ENCODE assay signal across 16 cellular contexts in the genomic region with DNA sequence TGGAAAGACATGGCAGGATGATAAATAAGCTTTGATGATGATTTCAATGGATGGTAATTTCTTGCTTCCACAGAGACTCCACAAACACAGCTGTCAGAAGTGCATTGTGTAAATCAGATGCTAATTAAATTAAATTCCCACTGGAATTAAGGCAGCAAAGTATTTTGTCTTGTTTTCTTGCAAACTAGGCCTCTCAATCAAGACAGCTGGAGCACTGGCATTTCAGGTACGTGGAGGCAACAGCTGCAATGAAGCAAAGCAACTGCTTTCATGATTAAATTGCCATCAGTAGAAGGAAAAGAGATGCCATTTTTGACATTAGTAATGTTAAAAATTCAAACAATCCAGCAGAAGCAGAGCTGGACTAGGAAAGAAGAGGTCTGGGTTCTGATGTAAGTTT. TPM values are rescaled to one million over a fixed set of nuclear protein-coding genes. Genes with fewer than 3 reads are reported as not detected.
DNase-seq lines count a peak whose midpoint lies in the region; TF ChIP-seq lines count a peak whose summit lies in the region.
"Had no signal": no experiment of that assay in that cellular context is flagged by ENCODE, and none has a peak within 500 bp of the region (broad histone marks: within the 10 kb centered on the region; RNA-seq: fewer than 3 reads in every experiment).

No MANE protein-coding gene starts in this region.

- TF ChIP-seq POLR2A in stomach (IDR thresholded peaks at IDR 0.05): no peak

- WGBS in stomach, 5 donors: 65 to 84% (median 72%) methylated on average over 1 of the region's 1 CpG

- DNase-seq in LHCN-M2 (ENCODE audit: low read depth) (peak; percentile 32), NCI-H1930 (lab: John Stamatoyannopoulos, UW) (peak; percentile 64 to 75), SJCRH30 (peak; percentile 50 to 52), neural progenitor cell (ENCODE audit: low spot score) (no peak), stomach (no peak), C1 segment of cervical spinal cord (lab: John Stamatoyannopoulos, UW) (no peak)
- no peak for DNase-seq in activated CD4-positive, alpha-beta T cell treated with anti-CD3 and anti-CD28 coated beads, Interleukin-2, amount 50 U/mL, for 1 hour
- DNase-seq: ACHN; BE2C; Caco-2; CD4-positive, alpha-beta T cell; GM23248 had no signal

- H3K79me2 ChIP-seq in neural progenitor cell (ENCODE audit: low read depth): no peaks in the 10 kb centered on the region

- no peaks in the 10 kb centered on the region for H3K36me3 Mint-ChIP-seq in neural progenitor cell

- H3K9me3 ChIP-seq in SJCRH30 (replicated peaks) (no peaks in the 10 kb centered on the region), neural progenitor cell (ENCODE audit: low read depth) (no peaks in the 10 kb centered on the region), stomach (no peaks in the 10 kb centered on the region)
- H3K9me3 ChIP-seq: BE2C, Caco-2, HAP-1 had no signal

- TF ChIP-seq EP300 in stomach (IDR thresholded peaks at IDR 0.05): no peak

- H4K20me1 ChIP-seq in neural progenitor cell (ENCODE audit: low read depth): no peaks in the 10 kb centered on the region

- H3K4me3 ChIP-seq in SJCRH30 (no peak overlapping the region), neural progenitor cell (no peak overlapping the region), stomach (no peak overlapping the region)
- H3K4me3 ChIP-seq: GM23248, HAP-1 had no signal

- H3K27me3 ChIP-seq in SJCRH30 (no peaks in the 10 kb centered on the region), neural progenitor cell (no peaks in the 10 kb centered on the region), stomach (no peaks in the 10 kb centered on the region)
- H3K27me3 ChIP-seq: BE2C had no signal

- H3K4me1 ChIP-seq in SJCRH30: peaks cover 14% of the 10 kb centered on the region
- H3K4me1 ChIP-seq in neural progenitor cell: peaks cover 8% of the 10 kb centered on the region
- no peaks in the 10 kb centered on the region for H3K4me1 ChIP-seq in stomach
- H3K4me1 ChIP-seq: BE2C, Caco-2, HAP-1 had no signal

- H3K27ac ChIP-seq in SJCRH30 (no peak overlapping the region), neural progenitor cell (no peak overlapping the region), stomach (no peak overlapping the region)
- H3K27ac ChIP-seq: C4-2B, GM23248 had no signal

- no peak overlapping the region for H3K27ac Mint-ChIP-seq in neural progenitor cell
- H3K27ac Mint-ChIP-seq: CD4-positive, alpha-beta T cell had no signal

- no peak overlapping the region for H3K4me2 ChIP-seq in neural progenitor cell

- no peak overlapping the region for H3K4me3 Mint-ChIP-seq in neural progenitor cell
- H3K4me3 Mint-ChIP-seq: CD4-positive, alpha-beta T cell had no signal

- peak overlapping the region; percentile 26 for H2AFZ ChIP-seq in neural progenitor cell (replicated peaks)
- H2AFZ ChIP-seq: GM23248 had no signal

- H3K27me3 Mint-ChIP-seq in neural progenitor cell (ENCODE audit: insufficient read depth, low read depth): peaks cover 4% of the 10 kb centered on the region

- no peak overlapping the region for H3K9ac ChIP-seq in neural progenitor cell
- H3K9ac ChIP-seq: GM23248 had no signal

- peaks cover 4% of the 10 kb centered on the region for H3K4me1 Mint-ChIP-seq in neural progenitor cell

- H3K9me3 Mint-ChIP-seq in neural progenitor cell: peaks cover 4% of the 10 kb centered on the region
- H3K9me3 Mint-ChIP-seq: CD4-positive, alpha-beta T cell had no signal

- intact Hi-C loops in stomach (cut with DNase I; ENCODE audit: low total_unique reads): no loop called here

- H3K36me3 ChIP-seq in SJCRH30 (no peaks in the 10 kb centered on the region), neural progenitor cell (no peaks in the 10 kb centered on the region), stomach (no peaks in the 10 kb centered on the region)
- H3K36me3 ChIP-seq: BE2C, HAP-1 had no signal

- H3F3A ChIP-seq in neural progenitor cell (ENCODE audit: low read depth): no peaks in the 10 kb centered on the region

- no peak for TF ChIP-seq CTCF in neural progenitor cell (IDR thresholded peaks at IDR 0.05)
- TF ChIP-seq CTCF in stomach (IDR thresholded peaks at IDR 0.05): no peak

RNA-seq across cellular contexts. Expression of a gene that starts 24.2 kb away (rescaled TPM):
- total RNA-seq in LHCN-M2 (2014; rRNA removed) (not detected in 2 replicates), neural progenitor cell (ENCODE audit: low replicate concordance) (not detected in 2 replicates), stomach (10 to 100 TPM in 2 of 5 donors, 1 to 10 TPM in 1, not detected in 2; 4.1 to 39.7 (median 21.9) TPM)
- polyA plus RNA-seq in LHCN-M2 (2012): not detected
- not detected in 2 replicates for total RNA-seq in SJCRH30 (2014; rRNA removed; shearing (Covaris generic))
- polyA plus RNA-seq in stomach: 10 to 100 TPM in 1 of 3 donors, 1 to 10 TPM in 2; 2.0 to 53.9 (median 5.9) TPM
- total RNA-seq: Caco-2; CD4-positive, alpha-beta T cell; GM23248; H4; HT-29 had no signal
- polyA plus RNA-seq: GM23248 had no signal

RNA-seq across cellular contexts. Expression of a gene that starts 48.8 kb away (rescaled TPM):
- total RNA-seq in LHCN-M2 (2014; rRNA removed): 64.4 and 78.9 TPM in 2 replicates
- 12.4 TPM for polyA plus RNA-seq in LHCN-M2 (2012)
- 57.2 and 68.2 TPM in 2 replicates for total RNA-seq in SJCRH30 (2014; rRNA removed; shearing (Covaris generic))
- total RNA-seq in neural progenitor cell (ENCODE audit: low replicate concordance): 48.5 and 74.7 TPM in 2 replicates
- 10 to 100 TPM in 4 of 5 donors, 1 to 10 TPM in 1; 4.3 to 57.3 (median 39.4) TPM for total RNA-seq in stomach
- 10 to 100 TPM; 12.3 to 21.2 (median 13.5) TPM for polyA plus RNA-seq in stomach

RNA-seq across cellular contexts. Expression of a gene that starts 48.9 kb away (rescaled TPM):
- total RNA-seq in LHCN-M2 (2014; rRNA removed): 49.2 and 65.3 TPM in 2 replicates
- polyA plus RNA-seq in LHCN-M2 (2012): 52.3 TPM
- total RNA-seq in SJCRH30 (2014; rRNA removed; shearing (Covaris generic)): 88.8 and 93.7 TPM in 2 replicates
- total RNA-seq in neural progenitor cell (ENCODE audit: low replicate concordance): 52.1 and 75.2 TPM in 2 replicates
- total RNA-seq in stomach: 10 to 100 TPM; 31.2 to 63.5 (median 36.6) TPM
- polyA plus RNA-seq in stomach: 10 to 100 TPM; 29.7 to 59.7 (median 52.9) TPM

RNA-seq across cellular contexts. Expression of a gene that starts 53.7 kb away (rescaled TPM):
- 2.9 and 4.0 TPM in 2 replicates for total RNA-seq in LHCN-M2 (2014; rRNA removed)
- 1.6 TPM for polyA plus RNA-seq in LHCN-M2 (2012)
- total RNA-seq in SJCRH30 (2014; rRNA removed; shearing (Covaris generic)): 23.4 and 24.6 TPM in 2 replicates
- 6.5 and 9.2 TPM in 2 replicates for total RNA-seq in neural progenitor cell (ENCODE audit: low replicate concordance)
- 100 to 1,000 TPM in 1 of 5 donors, 10 to 100 TPM in 2, 1 to 10 TPM in 1, not detected in 1; 4.9 to 277 (median 18.8) TPM for total RNA-seq in stomach
- 1 to 10 TPM in 2 of 3 donors, under 1 TPM in 1; 0.87 to 2.6 (median 1.9) TPM for polyA plus RNA-seq in stomach

Comparison
In these comparisons a context has a peak if more than half of its experiments do, and no peak if none do; other contexts are left out.
1. DNase-seq: peak in LHCN-M2 (single experiment), NCI-H1930 (2 of 2) and SJCRH30 (2 of 2); none in neural progenitor cell (single experiment), activated CD4-positive, alpha-beta T cell treated with anti-CD3 and anti-CD28 coated beads, Interleukin-2, amount 50 U/mL, for 1 hour (single experiment), stomach (single experiment) and C1 segment of cervical spinal cord (0 of 14).